Comparison of ENCODE assay signal across 20 cellular contexts in genomic region chr12:32811686-32812392, GRCh38. TPM values are rescaled to one million over a fixed set of nuclear protein-coding genes. Genes with fewer than 3 reads are reported as not detected.
A peak's percentile ranks its signal among the peaks of the same experiment; 100 is the strongest.
DNase-seq lines count a peak whose midpoint lies in the region; ATAC-seq and TF ChIP-seq lines count a peak whose summit lies in the region.
"Had no signal": no experiment of that assay in that cellular context is flagged by ENCODE, and none has a peak within 500 bp of the region (broad histone marks: within the 10 kb centered on the region; RNA-seq: fewer than 3 reads in every experiment).

No MANE protein-coding gene starts in this region.

- no peak overlapping the region for H3K4me3 ChIP-seq in SJSA1
- no peak overlapping the region for H3K4me3 ChIP-seq in left ventricle myocardium inferior
- no peak overlapping the region for H3K4me3 ChIP-seq in naive thymus-derived CD4-positive, alpha-beta T cell (ENCODE audit: low read length)
- H3K4me3 ChIP-seq: A549; BLaER1 treated with 17β-estradiol and CSF1 and Interleukin-3, amounts not matched to agents 10 nM and 100 nM; PC-9; SK-N-MC had no signal

- H3K27me3 Mint-ChIP-seq in naive thymus-derived CD4-positive, alpha-beta T cell = peaks cover 0 to 19% (median 12%) of the 10 kb centered on the region in 5 donors

- intact Hi-C loops in left ventricle myocardium inferior (cut with micrococcal nuclease) = no loop called here
- intact Hi-C loops in naive thymus-derived CD4-positive, alpha-beta T cell (cut with micrococcal nuclease) = no loop called here

- H3K27ac Mint-ChIP-seq in naive thymus-derived CD4-positive, alpha-beta T cell = no peak overlapping the region
- H3K27ac Mint-ChIP-seq: CD8-positive, alpha-beta memory T cell had no signal

- peaks cover 27% of the 10 kb centered on the region for H3K36me3 ChIP-seq in SJSA1
- peaks cover 32% of the 10 kb centered on the region for H3K36me3 ChIP-seq in left ventricle myocardium inferior
- no peaks in the 10 kb centered on the region for H3K36me3 ChIP-seq in naive thymus-derived CD4-positive, alpha-beta T cell (ENCODE audit: control insufficient read depth in 2 of 3, insufficient read depth in 3 of 3, low read length in 3 of 3)
- H3K36me3 ChIP-seq: BLaER1 treated with 17β-estradiol and CSF1 and Interleukin-3, amounts not matched to agents 10 nM and 100 nM had no signal

- peak; percentile 61 for DNase-seq in Ammon's horn (ENCODE audit: low spot score)
- peak; percentile 45 for DNase-seq in HT1080 (ENCODE audit: low read depth)
- peak; percentile 42 to 51 for DNase-seq in SJSA1 (ENCODE audit: low read depth in 1 of 2, low spot score in 2 of 2)
- DNase-seq in left ventricle myocardium inferior = no peak
- no peak for DNase-seq in activated CD4-positive, alpha-beta T cell treated with anti-CD3 and anti-CD28 coated beads for 4 hours
- no peak for DNase-seq in naive thymus-derived CD4-positive, alpha-beta T cell
- no peak for DNase-seq in HuH-7 (ENCODE audit: low spot score)
- DNase-seq: CD8-positive, alpha-beta memory T cell; DMS53; KBM-7; NCI-H1417 treated with DMSO at 0.1 percent for 48 hours; NCI-H187 treated with DMSO at 0.1 percent for 48 hours; NCI-H2227 treated with DMSO at 0.1 percent for 48 hours; NCI-H524 had no signal

- CTCF ChIA-PET in naive thymus-derived CD4-positive, alpha-beta T cell (lab: Charles Lee) = no interaction called here

- H3K27ac ChIP-seq in SJSA1 (no peak overlapping the region), left ventricle myocardium inferior (replicated peaks) (peak overlapping the region; percentile 54)
- no peak overlapping the region for H3K27ac ChIP-seq in naive thymus-derived CD4-positive, alpha-beta T cell (ENCODE audit: low read depth, low read length)
- H3K27ac ChIP-seq: A549; BLaER1 treated with 17β-estradiol and CSF1 and Interleukin-3, amounts not matched to agents 10 nM and 100 nM; PC-9; SK-N-MC had no signal

- H3K9me3 ChIP-seq in SJSA1 (replicated peaks) (peaks cover 13% of the 10 kb centered on the region), left ventricle myocardium inferior (replicated peaks) (no peaks in the 10 kb centered on the region)
- H3K9me3 ChIP-seq in naive thymus-derived CD4-positive, alpha-beta T cell (ENCODE audit: control insufficient read depth in 2 of 3, low read length in 3 of 3) = peaks cover 0 to 2% (median 0%) of the 10 kb centered on the region in 3 experiments
- H3K9me3 ChIP-seq: A549 had no signal

- peaks cover 1 to 17% (median 10%) of the 10 kb centered on the region in 11 donors for H3K9me3 Mint-ChIP-seq in naive thymus-derived CD4-positive, alpha-beta T cell

- peaks cover 0 to 5% (median 0%) of the 10 kb centered on the region in 5 donors for H3K36me3 Mint-ChIP-seq in naive thymus-derived CD4-positive, alpha-beta T cell

- no peak for ATAC-seq in GM21717 (IDR thresholded peaks at IDR 0.05; ENCODE audit: unreplicated experiment)
- no peak for ATAC-seq in naive thymus-derived CD4-positive, alpha-beta T cell
- ATAC-seq: A549, HCT116 had no signal

- POLR2A ChIA-PET in naive thymus-derived CD4-positive, alpha-beta T cell (lab: Charles Lee) = no interaction called here

- no peak for TF ChIP-seq CTCF in left ventricle myocardium inferior (IDR thresholded peaks at IDR 0.05; ENCODE audit: borderline replicate concordance)

- H3K27me3 ChIP-seq in SJSA1 (replicated peaks) (no peaks in the 10 kb centered on the region), left ventricle myocardium inferior (ENCODE audit: low read depth) (no peaks in the 10 kb centered on the region)
- no peaks in the 10 kb centered on the region for H3K27me3 ChIP-seq in naive thymus-derived CD4-positive, alpha-beta T cell (ENCODE audit: control insufficient read depth in 2 of 2, insufficient read depth in 2 of 2, low read length in 2 of 2)
- H3K27me3 ChIP-seq: BLaER1 treated with 17β-estradiol and CSF1 and Interleukin-3, amounts not matched to agents 10 nM and 100 nM had no signal

- no peaks in the 10 kb centered on the region for H3K4me1 Mint-ChIP-seq in naive thymus-derived CD4-positive, alpha-beta T cell
- H3K4me1 Mint-ChIP-seq: CD8-positive, alpha-beta memory T cell had no signal

- peaks cover 36% of the 10 kb centered on the region for H3K4me1 ChIP-seq in SJSA1 (replicated peaks)
- H3K4me1 ChIP-seq in left ventricle myocardium inferior = peaks cover 50% of the 10 kb centered on the region
- H3K4me1 ChIP-seq in naive thymus-derived CD4-positive, alpha-beta T cell (ENCODE audit: control insufficient read depth in 2 of 2, insufficient read depth in 2 of 2, low read length in 2 of 2) = no peaks in the 10 kb centered on the region
- H3K4me1 ChIP-seq: A549; BLaER1 treated with 17β-estradiol and CSF1 and Interleukin-3, amounts not matched to agents 10 nM and 100 nM had no signal

- no peak overlapping the region for H3K4me3 Mint-ChIP-seq in naive thymus-derived CD4-positive, alpha-beta T cell
- H3K4me3 Mint-ChIP-seq: CD8-positive, alpha-beta memory T cell had no signal

RNA-seq across cellular contexts. Expression of gene YARS2, which starts 56.1 kb away (rescaled TPM):
- 38.8 and 48.1 TPM in 2 replicates for total RNA-seq in HT1080 (2014; rRNA removed; shearing (Covaris generic))
- 30.0 and 33.3 TPM in 2 replicates for polyA plus RNA-seq in HT1080 (2015; cell fraction: cytosol; rRNA removed)
- polyA plus RNA-seq in HT1080 (2015; cell fraction: nucleus; rRNA removed) = 34.8 and 38.2 TPM in 2 replicates
- total RNA-seq in SJSA1 (2014; rRNA removed; shearing (Covaris generic)) = 22.1 and 37.7 TPM in 2 replicates
- total RNA-seq in left ventricle myocardium inferior = 11.6 TPM
- 10 to 100 TPM; 11.3 to 24.0 (median 17.9) TPM for total RNA-seq in naive thymus-derived CD4-positive, alpha-beta T cell
- 10 to 100 TPM; 15.0 to 22.5 TPM for polyA plus RNA-seq in naive thymus-derived CD4-positive, alpha-beta T cell

Comparison
In these comparisons a context has a peak if more than half of its experiments do, and no peak if none do; other contexts are left out.
1. DNase-seq: peak in Ammon's horn (single experiment), HT1080 (single experiment) and SJSA1 (2 of 2); none in left ventricle myocardium inferior (single experiment), activated CD4-positive, alpha-beta T cell treated with anti-CD3 and anti-CD28 coated beads for 4 hours (0 of 2), naive thymus-derived CD4-positive, alpha-beta T cell (0 of 9) and HuH-7 (single experiment).